13 cellular contexts compared by ENCODE assay signal in the genomic region with DNA sequence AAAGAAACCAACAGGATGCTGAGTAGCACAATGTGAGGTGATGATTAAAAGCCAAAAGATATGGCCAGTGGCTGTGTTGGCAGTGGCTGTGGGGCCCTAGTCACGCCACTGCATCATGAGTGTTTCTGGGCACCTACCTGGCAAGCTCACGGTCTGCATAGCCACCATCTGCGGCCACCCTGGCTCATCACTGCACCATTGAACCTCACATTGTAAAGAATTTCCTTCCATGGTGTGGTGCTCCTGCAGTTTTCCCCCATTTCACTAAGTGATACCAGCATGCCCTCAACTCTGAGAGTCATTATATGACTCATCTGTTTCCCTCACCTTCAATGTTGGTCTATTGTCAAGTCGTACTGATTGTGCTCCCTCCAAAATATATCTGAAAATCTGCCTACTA. TPM values are rescaled to one million over a fixed set of nuclear protein-coding genes. Genes with fewer than 3 reads are reported as not detected.
DNase-seq lines count a peak whose midpoint lies in the region; ATAC-seq lines count a peak whose summit lies in the region.
"Had no signal": no experiment of that assay in that cellular context is flagged by ENCODE, and none has a peak within 500 bp of the region (broad histone marks: within the 10 kb centered on the region; RNA-seq: fewer than 3 reads in every experiment).

No MANE protein-coding gene starts in this region.

- no peak overlapping the region for H2BK12ac ChIP-seq in trophoblast cell (ENCODE audit: low read length)

- no peak overlapping the region for H3K23ac ChIP-seq in trophoblast cell (ENCODE audit: low read length)

- H2AFZ ChIP-seq in trophoblast cell (ENCODE audit: insufficient read depth, low read length, poor library complexity), result no peak overlapping the region

- no peak overlapping the region for H4K12ac ChIP-seq in trophoblast cell (ENCODE audit: low read depth, low read length)

- H3K4ac ChIP-seq in trophoblast cell (ENCODE audit: low read depth, low read length), result no peak overlapping the region

- DNase-seq in activated CD4-positive, alpha-beta T cell treated with anti-CD3 and anti-CD28 coated beads, Interleukin-2, amount 50 U/mL, for 48 hours, result peak; percentile 5 to 12
- DNase-seq in activated CD4-positive, alpha-beta T cell treated with anti-CD3 and anti-CD28 coated beads, Interleukin-2, amount 50 U/mL, for 4 hours, result no peak
- peak in 1 of 2 donors; percentile 53 for DNase-seq in trophoblast cell
- DNase-seq in AG08395 (ENCODE audit: low spot score), result no peak
- no peak for DNase-seq in NCI-H1105 (lab: John Stamatoyannopoulos, UW)
- DNase-seq: gastrocnemius medialis, NCI-H510A, uterus had no signal

- no peak overlapping the region for H4K8ac ChIP-seq in trophoblast cell (ENCODE audit: low read depth, low read length)

- H2AK5ac ChIP-seq in trophoblast cell (ENCODE audit: low read length), result no peak overlapping the region

- H4K91ac ChIP-seq in trophoblast cell (ENCODE audit: low read depth, low read length), result no peak overlapping the region

- ATAC-seq in HG02571 (IDR thresholded peaks at IDR 0.05; ENCODE audit: unreplicated experiment), result peak; percentile 38
- peak; percentile 45 for ATAC-seq in HG03354 (IDR thresholded peaks at IDR 0.05; ENCODE audit: poor library complexity, severe bottlenecking, unreplicated experiment)
- no peak for ATAC-seq in GM19324 (IDR thresholded peaks at IDR 0.05; ENCODE audit: low FRiP score, unreplicated experiment)
- ATAC-seq: gastrocnemius medialis, SK-N-SH treated with all-trans-retinoic acid at 6 μM for 48 hours had no signal

- H3K9me3 ChIP-seq in trophoblast cell (ENCODE audit: insufficient read depth, low read depth, low read length), result no peaks in the 10 kb centered on the region
- H3K9me3 ChIP-seq: gastrocnemius medialis, uterus had no signal

- no peak overlapping the region for H3K9ac ChIP-seq in trophoblast cell (ENCODE audit: low read length)

- H3K27me3 ChIP-seq in trophoblast cell (ENCODE audit: insufficient read depth, low read length), result no peaks in the 10 kb centered on the region
- H3K27me3 ChIP-seq: gastrocnemius medialis, uterus had no signal

- H3K36me3 ChIP-seq in trophoblast cell (ENCODE audit: control insufficient read depth in 1 of 2, insufficient read depth in 2 of 2, low read length in 2 of 2), result no peaks in the 10 kb centered on the region
- H3K36me3 ChIP-seq: gastrocnemius medialis, uterus had no signal

- no peaks in the 10 kb centered on the region for H3K79me1 ChIP-seq in trophoblast cell (ENCODE audit: low read length)

- no CpG with 5 or more reads among the region's 4 CpGs for WGBS in trophoblast cell (ENCODE audit: extremely low coverage, insufficient coverage, insufficient read length)

- no peak overlapping the region for H3K18ac ChIP-seq in trophoblast cell (ENCODE audit: low read length)

- H3K79me2 ChIP-seq in trophoblast cell (ENCODE audit: control insufficient read depth, insufficient read depth, low read length, poor library complexity), result no peaks in the 10 kb centered on the region

- H3K14ac ChIP-seq in trophoblast cell (ENCODE audit: low read length), result no peak overlapping the region

- H3K27ac ChIP-seq in trophoblast cell (ENCODE audit: low read depth, low read length), result no peak overlapping the region
- H3K27ac ChIP-seq: gastrocnemius medialis, uterus had no signal

- H3K4me3 ChIP-seq in trophoblast cell (ENCODE audit: low read depth, low read length), result peak overlapping the region; percentile 53
- H3K4me3 ChIP-seq: gastrocnemius medialis, uterus had no signal

- no peak overlapping the region for H2BK120ac ChIP-seq in trophoblast cell (ENCODE audit: insufficient read depth, low read length, poor library complexity)

- H2BK5ac ChIP-seq in trophoblast cell (ENCODE audit: low read depth, low read length, poor library complexity), result no peak overlapping the region

- H3K4me2 ChIP-seq in trophoblast cell (ENCODE audit: low read length), result no peak overlapping the region

- H3K4me1 ChIP-seq in trophoblast cell (ENCODE audit: control insufficient read depth in 1 of 2, insufficient read depth in 2 of 2, low read length in 2 of 2), result no peaks in the 10 kb centered on the region
- H3K4me1 ChIP-seq: gastrocnemius medialis, uterus had no signal

RNA-seq across cellular contexts. Expression of a gene that starts 45.5 kb away (rescaled TPM):
- 0.03 TPM in 2 replicates for polyA plus RNA-seq in trophoblast cell (2013)
- polyA plus RNA-seq: H1 had no signal

Comparison
In these comparisons a context has a peak if more than half of its experiments do, and no peak if none do; other contexts are left out.
1. DNase-seq: peak in activated CD4-positive, alpha-beta T cell treated with anti-CD3 and anti-CD28 coated beads, Interleukin-2, amount 50 U/mL, for 48 hours (2 of 2); none in activated CD4-positive, alpha-beta T cell treated with anti-CD3 and anti-CD28 coated beads, Interleukin-2, amount 50 U/mL, for 4 hours (0 of 2), AG08395 (single experiment) and NCI-H1105 (single experiment).